ENCODE assay signal across 28 cellular contexts in the genomic region with DNA sequence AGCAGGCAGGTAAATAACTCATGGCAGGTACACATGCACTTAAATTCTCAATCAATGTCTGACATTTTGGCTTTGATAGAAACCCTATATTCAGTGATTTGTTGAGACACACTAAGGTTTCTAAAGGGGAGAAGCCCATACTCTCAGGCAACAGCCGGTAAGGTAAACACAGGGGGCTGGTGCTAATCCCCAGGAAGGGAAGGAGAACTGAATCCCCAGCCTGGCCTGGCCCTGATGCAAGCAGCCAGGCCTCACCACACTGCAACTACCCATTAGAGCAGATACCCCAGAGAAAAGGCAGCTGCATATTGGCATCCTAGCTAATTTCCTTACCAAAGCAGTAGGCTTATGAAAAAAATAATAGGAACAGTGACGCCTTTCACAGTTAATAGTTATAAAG.
"Had no signal": no experiment of that assay in that cellular context is flagged by ENCODE, and none has a peak within 500 bp of the region (broad histone marks: within the 10 kb centered on the region; RNA-seq: fewer than 3 reads in every experiment).

No MANE protein-coding gene starts in this region.

- H3K4me3 ChIP-seq: dorsolateral prefrontal cortex, gastrocnemius medialis, heart left ventricle, hepatocyte, lower lobe of right lung, psoas muscle, sigmoid colon, thoracic aorta, tibial nerve, upper lobe of left lung, uterus had no signal

- H3K27ac Mint-ChIP-seq: memory B cell; naive thymus-derived CD4-positive, alpha-beta T cell; nephron; stimulated activated memory B cell treated with anti-CD40 and anti-IgM and Interleukin-4, amounts not matched to agents 10 μg/mL and 1 μg/mL and 100 μg/mL, for 72 hours had no signal

- H3K36me3 ChIP-seq: gastrocnemius medialis, heart left ventricle, lower lobe of right lung, sigmoid colon, thoracic aorta, tibial nerve, upper lobe of left lung, uterus had no signal

- H3K27me3 Mint-ChIP-seq: memory B cell; naive thymus-derived CD4-positive, alpha-beta T cell; stimulated activated memory B cell treated with anti-CD40 and anti-IgM and Interleukin-4, amounts not matched to agents 10 μg/mL and 1 μg/mL and 100 μg/mL, for 72 hours had no signal

- H3K4me1 Mint-ChIP-seq: memory B cell; naive thymus-derived CD4-positive, alpha-beta T cell; nephron; stimulated activated memory B cell treated with anti-CD40 and anti-IgM and Interleukin-4, amounts not matched to agents 10 μg/mL and 1 μg/mL and 100 μg/mL, for 72 hours had no signal

- H3K4me2 ChIP-seq: hepatocyte had no signal

- FAIRE-seq: colon, keratinocyte had no signal

- H3K4me3 Mint-ChIP-seq: memory B cell; naive thymus-derived CD4-positive, alpha-beta T cell; nephron; stimulated activated memory B cell treated with anti-CD40 and anti-IgM and Interleukin-4, amounts not matched to agents 10 μg/mL and 1 μg/mL and 100 μg/mL, for 72 hours had no signal

- H2AFZ ChIP-seq: hepatocyte had no signal

- H3K4me1 ChIP-seq: gastrocnemius medialis, heart left ventricle, lower lobe of right lung, psoas muscle, sigmoid colon, tibial nerve, upper lobe of left lung, uterus had no signal

- H3K79me2 ChIP-seq: hepatocyte had no signal

- H3K27ac ChIP-seq: dorsolateral prefrontal cortex, epithelial cell of prostate, gastrocnemius medialis, heart left ventricle, hepatocyte, lower lobe of right lung, psoas muscle, sigmoid colon, thoracic aorta, tibial nerve, upper lobe of left lung, uterus had no signal

- ATAC-seq: esophagus mucosa; gastrocnemius medialis; heart left ventricle; left ventricle myocardium superior; lower lobe of right lung; naive thymus-derived CD4-positive, alpha-beta T cell; psoas muscle; right cardiac atrium; stimulated activated memory B cell treated with anti-CD40 and anti-IgM and Interleukin-4, amounts not matched to agents 10 μg/mL and 1 μg/mL and 100 μg/mL, for 72 hours; stimulated activated naive CD8-positive, alpha-beta T cell treated with anti-CD3 and anti-CD28 coated beads, Interleukin-15, Interleukin-2, amounts not matched to agents 100 U/mL and 50 U/mL, for 24 hours had no signal

- DNase-seq: dorsolateral prefrontal cortex; effector CD4-positive, alpha-beta T cell; foreskin fibroblast; gastrocnemius medialis; heart left ventricle; left ventricle myocardium superior; lower lobe of right lung; midbrain; naive thymus-derived CD4-positive, alpha-beta T cell; nucleus accumbens; psoas muscle; right cardiac atrium; sigmoid colon; stimulated activated CD4-positive, alpha-beta T cell treated with anti-CD3 and anti-CD28 coated beads, Interleukin-4, amount 100 ng/mL, for 4 hours; stimulated activated naive CD8-positive, alpha-beta T cell treated with anti-CD3 and anti-CD28 coated beads, Interleukin-15, Interleukin-2, amounts not matched to agents 100 U/mL and 50 U/mL, for 24 hours; substantia nigra; upper lobe of left lung; uterus had no signal

- H3K9me3 ChIP-seq: gastrocnemius medialis, lower lobe of right lung, psoas muscle, sigmoid colon, thoracic aorta, upper lobe of left lung, uterus had no signal

- H3K27me3 ChIP-seq: dorsolateral prefrontal cortex, gastrocnemius medialis, heart left ventricle, hepatocyte, sigmoid colon, tibial nerve, upper lobe of left lung, uterus had no signal

- H3K36me3 Mint-ChIP-seq: memory B cell; naive thymus-derived CD4-positive, alpha-beta T cell; stimulated activated memory B cell treated with anti-CD40 and anti-IgM and Interleukin-4, amounts not matched to agents 10 μg/mL and 1 μg/mL and 100 μg/mL, for 72 hours had no signal
